In genomic region chr2:226799211-226799975, GRCh38 we compare ENCODE assay signal across 8 cellular contexts. TPM values are rescaled to one million over a fixed set of nuclear protein-coding genes. Genes with fewer than 3 reads are reported as not detected.
DNase-seq lines count a peak whose midpoint lies in the region; ATAC-seq and TF ChIP-seq lines count a peak whose summit lies in the region.

TSS of gene IRS1 (minus strand) at chr2:226799820. CDS start at chr2:226798738, 1,082 bp downstream.

- H3K4me3 ChIP-seq in prostate gland: peak within 1 kb of the TSS; percentile 52 to 60

- DNase-seq in ELF-1 (ENCODE audit: low read depth, low spot score) (peak; percentile 85), KBM-7 (peak; percentile 62), SKM-1 (lab: John Stamatoyannopoulos, UW; ENCODE audit: unreplicated experiment) (peak; percentile 18), amygdala (lab: John Stamatoyannopoulos, UW) (peak in 33 of 56 donors; percentile 15 to 79 (median 58)), left ventricle myocardium superior (peak; percentile 85), prostate gland (ENCODE audit: low spot score) (peak; percentile 70), GM19240 (ENCODE audit: insufficient read length, low spot score) (no peak)

- WGBS in prostate gland: under 1% methylated on average over 73 of the region's 82 CpGs

- in situ Hi-C loops in KBM-7 (cut with MboI; ENCODE audit: low pct_unique_long_range_greater_than_20kb, low sequenced_read_pairs): no loop called here

- peak in 2 of 4 experiments; percentile 42 to 44 for TF ChIP-seq CTCF in prostate gland (IDR thresholded peaks at IDR 0.05)

- H3K4me1 ChIP-seq in prostate gland (replicated peaks): no peaks in the 10 kb centered on the region

- intact Hi-C loops in left ventricle myocardium superior (cut with micrococcal nuclease): no loop called here
- intact Hi-C loops in prostate gland (cut with DNase I): loop anchor here (5.0 to 10.0 kb wide), 5 partner anchors 77 to 585 kb away; no protein-coding TSS in a partner anchor

- peak within 1 kb of the TSS; percentile 92 to 93 for H3K27ac ChIP-seq in prostate gland

- no peaks in the 10 kb centered on the region for H3K36me3 ChIP-seq in prostate gland

- H3K27me3 ChIP-seq in prostate gland (replicated peaks; ENCODE audit: insufficient read depth): no peaks in the 10 kb centered on the region

- no peaks in the 10 kb centered on the region for H3K9me3 ChIP-seq in prostate gland

- ATAC-seq in GM21737 (IDR thresholded peaks at IDR 0.05; ENCODE audit: unreplicated experiment) (peak; percentile 42), left ventricle myocardium superior (peak; percentile 67)

- TF ChIP-seq POLR2A in prostate gland (IDR thresholded peaks at IDR 0.05): peak; percentile 46

RNA-seq across cellular contexts. Expression of gene IRS1, which starts in this region (rescaled TPM):
- total RNA-seq in left ventricle myocardium superior (24.1 TPM), prostate gland (10 to 100 TPM; 37.6 to 40.6 TPM)
